14 cellular contexts compared by ENCODE assay signal in the genomic region with DNA sequence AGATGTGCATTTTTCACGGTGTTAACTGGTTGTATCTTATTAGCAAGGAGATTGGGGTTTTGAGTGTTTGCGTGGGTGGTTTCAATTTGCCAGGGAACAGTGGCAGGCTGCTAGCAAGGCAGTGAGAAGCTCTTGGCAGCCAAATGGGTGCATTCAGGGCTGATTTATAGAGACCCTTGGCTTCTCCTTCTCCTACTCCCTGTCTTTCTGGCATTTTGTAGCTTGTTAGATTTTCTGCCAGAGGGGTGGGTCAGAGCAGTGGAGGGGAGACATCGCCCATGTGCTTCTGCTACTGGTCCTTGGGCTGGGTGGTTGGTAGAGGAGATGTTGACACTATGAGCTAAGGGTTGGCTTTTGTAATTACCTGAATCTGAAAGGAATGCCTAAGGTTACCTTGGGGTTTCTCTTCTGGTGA. TPM values are rescaled to one million over a fixed set of nuclear protein-coding genes. Genes with fewer than 3 reads are reported as not detected.
A peak's percentile ranks its signal among the peaks of the same experiment; 100 is the strongest.
DNase-seq lines count a peak whose midpoint lies in the region; ATAC-seq lines count a peak whose summit lies in the region.
"Had no signal": no experiment of that assay in that cellular context is flagged by ENCODE, and none has a peak within 500 bp of the region (broad histone marks: within the 10 kb centered on the region; RNA-seq: fewer than 3 reads in every experiment).

No MANE protein-coding gene starts in this region.

- no peaks in the 10 kb centered on the region for H3K9me3 ChIP-seq in naive thymus-derived CD4-positive, alpha-beta T cell (ENCODE audit: control insufficient read depth in 2 of 3, low read length in 3 of 3)
- no peaks in the 10 kb centered on the region for H3K9me3 ChIP-seq in MG63
- H3K9me3 ChIP-seq: adrenal gland, Caco-2, heart right ventricle, vagina had no signal

- H3K27me3 Mint-ChIP-seq in activated naive CD8-positive, alpha-beta T cell treated with anti-CD3 and anti-CD28 coated beads, Interleukin-2, amount 50 U/mL, for 24 hours: no peaks in the 10 kb centered on the region
- no peaks in the 10 kb centered on the region for H3K27me3 Mint-ChIP-seq in naive thymus-derived CD4-positive, alpha-beta T cell

- H3K27ac Mint-ChIP-seq in activated naive CD8-positive, alpha-beta T cell treated with anti-CD3 and anti-CD28 coated beads, Interleukin-2, amount 50 U/mL, for 24 hours: peak overlapping the region; percentile 55
- peak overlapping the region; percentile 15 to 88 (median 49) for H3K27ac Mint-ChIP-seq in naive thymus-derived CD4-positive, alpha-beta T cell

- CTCF ChIA-PET in naive thymus-derived CD4-positive, alpha-beta T cell (lab: Charles Lee): no interaction called here

- peaks cover 61% of the 10 kb centered on the region for H3K4me1 Mint-ChIP-seq in activated naive CD8-positive, alpha-beta T cell treated with anti-CD3 and anti-CD28 coated beads, Interleukin-2, amount 50 U/mL, for 24 hours
- H3K4me1 Mint-ChIP-seq in naive thymus-derived CD4-positive, alpha-beta T cell: peaks cover 35 to 69% (median 56%) of the 10 kb centered on the region in 7 donors

- H3K27me3 ChIP-seq in naive thymus-derived CD4-positive, alpha-beta T cell (ENCODE audit: control insufficient read depth in 2 of 2, insufficient read depth in 2 of 2, low read length in 2 of 2): no peaks in the 10 kb centered on the region
- H3K27me3 ChIP-seq in MG63: no peaks in the 10 kb centered on the region
- H3K27me3 ChIP-seq: adrenal gland, heart right ventricle, vagina had no signal

- peaks cover 53% of the 10 kb centered on the region for H3K36me3 Mint-ChIP-seq in activated naive CD8-positive, alpha-beta T cell treated with anti-CD3 and anti-CD28 coated beads, Interleukin-2, amount 50 U/mL, for 24 hours (ENCODE audit: low read depth)
- H3K36me3 Mint-ChIP-seq in naive thymus-derived CD4-positive, alpha-beta T cell: peaks cover 9 to 48% (median 44%) of the 10 kb centered on the region in 5 donors

- peaks cover 24 to 25% of the 10 kb centered on the region in 2 donors for H3K4me1 ChIP-seq in naive thymus-derived CD4-positive, alpha-beta T cell (ENCODE audit: control insufficient read depth in 2 of 2, insufficient read depth in 2 of 2, low read length in 2 of 2)
- H3K4me1 ChIP-seq: Caco-2 had no signal

- intact Hi-C loops in naive thymus-derived CD4-positive, alpha-beta T cell (cut with micrococcal nuclease): no loop called here
- intact Hi-C loops in Right ventricle myocardium superior (cut with DNase I): no loop called here

- POLR2A ChIA-PET in naive thymus-derived CD4-positive, alpha-beta T cell (lab: Charles Lee): interaction anchor here (0.6 to 4.3 kb wide), 5 partner anchors 10 to 25 kb away, joined by 3 to 24 read pairs (median 15); a partner anchor contains a TSS

- no peak for ATAC-seq in activated naive CD8-positive, alpha-beta T cell treated with anti-CD3 and anti-CD28 coated beads, Interleukin-2, amount 50 U/mL, for 24 hours
- ATAC-seq in naive thymus-derived CD4-positive, alpha-beta T cell: peak; percentile 21
- ATAC-seq in HG03520 (IDR thresholded peaks at IDR 0.05; ENCODE audit: unreplicated experiment): no peak
- no peak for ATAC-seq in Right ventricle myocardium superior (ENCODE audit: poor library complexity)
- ATAC-seq: heart right ventricle had no signal

- no peak overlapping the region for H3K4me3 ChIP-seq in naive thymus-derived CD4-positive, alpha-beta T cell (ENCODE audit: low read length)
- H3K4me3 ChIP-seq in MG63: no peak overlapping the region
- H3K4me3 ChIP-seq: adrenal gland, heart right ventricle, vagina had no signal

- peak overlapping the region; percentile 4 for H3K27ac ChIP-seq in naive thymus-derived CD4-positive, alpha-beta T cell (ENCODE audit: low read depth, low read length)
- H3K27ac ChIP-seq: adrenal gland, vagina had no signal

- peaks cover 45 to 60% (median 52%) of the 10 kb centered on the region in 3 experiments for H3K36me3 ChIP-seq in naive thymus-derived CD4-positive, alpha-beta T cell (ENCODE audit: control insufficient read depth in 2 of 3, insufficient read depth in 3 of 3, low read length in 3 of 3)
- H3K36me3 ChIP-seq in MG63: peaks cover 34% of the 10 kb centered on the region

- peak; percentile 59 for DNase-seq in Ammon's horn (ENCODE audit: low spot score)
- peak; percentile 43 for DNase-seq in DMS79 (lab: John Stamatoyannopoulos, UW)
- DNase-seq in activated naive CD8-positive, alpha-beta T cell treated with anti-CD3 and anti-CD28 coated beads, Interleukin-2, amount 50 U/mL, for 24 hours: no peak
- peak in 1 of 9 donors; percentile 14 for DNase-seq in naive thymus-derived CD4-positive, alpha-beta T cell
- DNase-seq in DMS153 (lab: John Stamatoyannopoulos, UW): no peak
- no peak for DNase-seq in MG63
- DNase-seq in Right ventricle myocardium superior: no peak
- DNase-seq: activated CD4-positive, alpha-beta T cell treated with anti-CD3 and anti-CD28 coated beads for 1 hour; Caco-2; heart right ventricle; midbrain had no signal

- no peak overlapping the region for H3K4me3 Mint-ChIP-seq in activated naive CD8-positive, alpha-beta T cell treated with anti-CD3 and anti-CD28 coated beads, Interleukin-2, amount 50 U/mL, for 24 hours
- peak overlapping the region in 1 of 10 donors; percentile 37 for H3K4me3 Mint-ChIP-seq in naive thymus-derived CD4-positive, alpha-beta T cell

- H3K9me3 Mint-ChIP-seq in activated naive CD8-positive, alpha-beta T cell treated with anti-CD3 and anti-CD28 coated beads, Interleukin-2, amount 50 U/mL, for 24 hours: no peaks in the 10 kb centered on the region
- H3K9me3 Mint-ChIP-seq in naive thymus-derived CD4-positive, alpha-beta T cell: peaks cover 0 to 4% (median 0%) of the 10 kb centered on the region in 11 donors

RNA-seq across cellular contexts. Expression of a gene that starts 9.6 kb away (rescaled TPM):
- total RNA-seq in naive thymus-derived CD4-positive, alpha-beta T cell: 100 to 1,000 TPM; 611 to 748 (median 634) TPM
- 1,000 to 10,000 TPM; 1,888 to 2,295 TPM for polyA plus RNA-seq in naive thymus-derived CD4-positive, alpha-beta T cell
- 122 and 307 TPM in 2 replicates for total RNA-seq in MG63 (2014; rRNA removed; shearing (Covaris generic); ENCODE audit: low replicate concordance)
- 575 TPM for total RNA-seq in Right ventricle myocardium superior

Comparison
In these comparisons a context has a peak if more than half of its experiments do, and no peak if none do; other contexts are left out.
1. DNase-seq: peak in Ammon's horn (single experiment) and DMS79 (single experiment); none in activated naive CD8-positive, alpha-beta T cell treated with anti-CD3 and anti-CD28 coated beads, Interleukin-2, amount 50 U/mL, for 24 hours (single experiment), DMS153 (single experiment), MG63 (single experiment) and Right ventricle myocardium superior (single experiment).